ENCODE assay signal across 28 cellular contexts in the genomic region with DNA sequence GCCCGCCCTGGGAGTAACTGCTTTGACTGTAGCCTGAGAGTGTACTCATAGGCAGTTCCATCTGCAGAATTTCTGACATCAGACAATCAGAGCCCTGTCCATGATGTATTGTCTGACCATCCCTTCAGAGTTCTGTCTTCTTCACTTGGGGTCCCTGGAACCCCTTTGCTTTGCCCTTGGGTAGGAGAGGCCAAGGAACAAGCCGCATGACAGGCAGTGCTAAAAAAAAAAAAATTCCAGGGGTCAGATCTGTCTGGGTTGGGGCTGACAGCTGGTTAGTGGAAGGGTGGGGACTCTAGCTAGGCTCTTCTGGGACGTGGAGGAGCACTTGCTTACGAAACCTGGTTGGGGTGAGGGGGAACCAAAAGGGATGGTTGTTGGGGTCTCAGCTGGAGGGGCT.
"Had no signal": no experiment of that assay in that cellular context is flagged by ENCODE, and none has a peak within 500 bp of the region (broad histone marks: within the 10 kb centered on the region; RNA-seq: fewer than 3 reads in every experiment).

No MANE protein-coding gene starts in this region.

- ATAC-seq: activated CD4-positive, alpha-beta T cell treated with anti-CD3 and anti-CD28 coated beads for 36 hours; activated T-cell treated with anti-CD3 and anti-CD28 coated beads, Interleukin-2, amount 50 U/mL, for 72 hours; body of pancreas; esophagus mucosa; heart left ventricle had no signal

- H3K9me3 ChIP-seq: body of pancreas had no signal

- H3K36me3 ChIP-seq: heart left ventricle had no signal

- FAIRE-seq: frontal cortex had no signal

- DNase-seq: activated CD4-positive, alpha-beta memory T cell treated with anti-CD3 and anti-CD28 coated beads, Interleukin-2, amount 10 ng/mL, durations not matched to agents 7 days and 5 days; activated CD4-positive, alpha-beta T cell treated with anti-CD3 and anti-CD28 coated beads for 36 hours; activated CD4-positive, alpha-beta T cell treated with anti-CD3 and anti-CD28 coated beads, Interleukin-2, amount 10 ng/mL, durations not matched to agents 24 days and 14 days; activated CD4-positive, alpha-beta T cell treated with anti-CD3 and anti-CD28 coated beads, Interleukin-2, amount 50 U/mL, for 4 hours; activated CD4-positive, CD25-positive, alpha-beta regulatory T cell; activated CD4-positive, CD25-positive, alpha-beta regulatory T cell treated with anti-CD3 and anti-CD28 coated beads, Interleukin-2, amount 50 U/mL, for 72 hours; activated CD8-positive, alpha-beta memory T cell treated with anti-CD3 and anti-CD28 coated beads, Interleukin-2, amount 50 U/mL, for 48 hours; activated gamma-delta T cell treated with Interleukin-2 at 50 U/mL for 16 hours; activated naive CD4-positive, alpha-beta T cell treated with anti-CD3 and anti-CD28 coated beads, Interleukin-2, amount 50 U/mL, for 16 hours; activated naive CD4-positive, alpha-beta T cell treated with Interleukin-2 at 50 U/mL for 16 hours; activated T-cell treated with anti-CD3 and anti-CD28 coated beads for 4 hours; activated T-cell treated with anti-CD3 and anti-CD28 coated beads, Interleukin-2, amount 50 U/mL, for 24 hours; activated T-cell treated with anti-CD3 and anti-CD28 coated beads, Interleukin-2, amount 50 U/mL, for 72 hours; amniotic stem cell; anterior cingulate cortex; body of pancreas; caudate nucleus; cerebellar nuclear complex; dorsolateral prefrontal cortex; effector memory CD4-positive, alpha-beta T cell; endodermal cell; heart left ventricle; T-helper 2 cell had no signal

- H3K27ac Mint-ChIP-seq: activated CD4-positive, alpha-beta memory T cell treated with anti-CD3 and anti-CD28 coated beads, Interleukin-2, amount 10 ng/mL, durations not matched to agents 7 days and 5 days; activated CD4-positive, alpha-beta T cell treated with anti-CD3 and anti-CD28 coated beads for 36 hours; activated CD4-positive, alpha-beta T cell treated with anti-CD3 and anti-CD28 coated beads, Interleukin-2, amount 10 ng/mL, durations not matched to agents 24 days and 14 days; activated naive CD8-positive, alpha-beta T cell; activated T-cell treated with anti-CD3 and anti-CD28 coated beads, Interleukin-2, amount 50 U/mL, for 24 hours; activated T-cell treated with anti-CD3 and anti-CD28 coated beads, Interleukin-2, amount 50 U/mL, for 72 hours; dendritic cell treated with granulocyte-macrophage colony-stimulating factor and Interleukin-4, amounts not matched to agents 40 ng/mL and 50 ng/mL, for 4 days; endodermal cell had no signal

- H3K36me3 Mint-ChIP-seq: activated naive CD8-positive, alpha-beta T cell had no signal

- H3K4me3 Mint-ChIP-seq: activated CD4-positive, alpha-beta memory T cell treated with anti-CD3 and anti-CD28 coated beads, Interleukin-2, amount 10 ng/mL, durations not matched to agents 7 days and 5 days; activated CD4-positive, alpha-beta T cell treated with anti-CD3 and anti-CD28 coated beads for 36 hours; activated CD4-positive, alpha-beta T cell treated with anti-CD3 and anti-CD28 coated beads, Interleukin-2, amount 10 ng/mL, durations not matched to agents 24 days and 14 days; activated naive CD8-positive, alpha-beta T cell; activated T-cell treated with anti-CD3 and anti-CD28 coated beads, Interleukin-2, amount 50 U/mL, for 24 hours; activated T-cell treated with anti-CD3 and anti-CD28 coated beads, Interleukin-2, amount 50 U/mL, for 72 hours; dendritic cell treated with granulocyte-macrophage colony-stimulating factor and Interleukin-4, amounts not matched to agents 40 ng/mL and 50 ng/mL, for 4 days; endodermal cell had no signal

- H3K27me3 ChIP-seq: body of pancreas, heart left ventricle had no signal

- H3K27me3 Mint-ChIP-seq: dendritic cell treated with granulocyte-macrophage colony-stimulating factor and Interleukin-4, amounts not matched to agents 40 ng/mL and 50 ng/mL, for 4 days had no signal

- H3K27ac ChIP-seq: body of pancreas, coronary artery, dorsolateral prefrontal cortex, heart left ventricle had no signal

- H3K4me1 ChIP-seq: body of pancreas had no signal

- H3K9me3 Mint-ChIP-seq: activated CD4-positive, alpha-beta memory T cell treated with anti-CD3 and anti-CD28 coated beads, Interleukin-2, amount 10 ng/mL, durations not matched to agents 7 days and 5 days; activated CD4-positive, alpha-beta T cell treated with anti-CD3 and anti-CD28 coated beads, Interleukin-2, amount 10 ng/mL, durations not matched to agents 24 days and 14 days; activated T-cell treated with anti-CD3 and anti-CD28 coated beads, Interleukin-2, amount 50 U/mL, for 24 hours; dendritic cell treated with granulocyte-macrophage colony-stimulating factor and Interleukin-4, amounts not matched to agents 40 ng/mL and 50 ng/mL, for 4 days had no signal

- H3K4me3 ChIP-seq: body of pancreas, coronary artery, dorsolateral prefrontal cortex, heart left ventricle had no signal

- H3K4me1 Mint-ChIP-seq: activated CD4-positive, alpha-beta memory T cell treated with anti-CD3 and anti-CD28 coated beads, Interleukin-2, amount 10 ng/mL, durations not matched to agents 7 days and 5 days; activated CD4-positive, alpha-beta T cell treated with anti-CD3 and anti-CD28 coated beads for 36 hours; activated CD4-positive, alpha-beta T cell treated with anti-CD3 and anti-CD28 coated beads, Interleukin-2, amount 10 ng/mL, durations not matched to agents 24 days and 14 days had no signal
